In genomic region chr4:88526221-88526815, GRCh38 we compare ENCODE assay signal across 1 cellular context.
TF ChIP-seq lines count a peak whose summit lies in the region.

No MANE protein-coding gene starts in this region.

TF ChIP-seq in SK-N-SH, 30 proteins besides CTCF, POLR2A, EP300 and RAD21 (continued from another document):
- peak; percentile 19; the same call in 1 of the 2 replicates for TF ChIP-seq SMC3 (IDR thresholded peaks at IDR 0.05; ENCODE audit: low read depth, low read length)
TF ChIP-seq in SK-N-SH: peak in this region for 3.
